ENCODE assay signal across 13 cellular contexts in genomic region chr3:61875073-61875472, GRCh38.
DNase-seq lines count a peak whose midpoint lies in the region; ATAC-seq and TF ChIP-seq lines count a peak whose summit lies in the region.
"Had no signal": no experiment of that assay in that cellular context is flagged by ENCODE, and none has a peak within 500 bp of the region (broad histone marks: within the 10 kb centered on the region; RNA-seq: fewer than 3 reads in every experiment).

No MANE protein-coding gene starts in this region.

- no peaks in the 10 kb centered on the region for H3K27me3 Mint-ChIP-seq in endothelial cell (ENCODE audit: unreplicated experiment)
- no peaks in the 10 kb centered on the region for H3K27me3 Mint-ChIP-seq in mesothelial cell of epicardium (ENCODE audit: low read depth)
- H3K27me3 Mint-ChIP-seq: B cell had no signal

- H3K4me3 ChIP-seq in body of pancreas: no peak overlapping the region

- H3K27me3 ChIP-seq in body of pancreas: no peaks in the 10 kb centered on the region

- H3K9me3 ChIP-seq in body of pancreas: no peaks in the 10 kb centered on the region

- intact Hi-C loops in body of pancreas (cut with DNase I): no loop called here

- DNase-seq in DMS79 treated with DMSO at 0.1 percent for 48 hours (lab: John Stamatoyannopoulos, UW) (peak; percentile 39), NCI-H2029 treated with DMSO at 0.1 percent for 48 hours (lab: John Stamatoyannopoulos, UW) (peak; percentile 77), endothelial cell (ENCODE audit: low spot score) (no peak), mesothelial cell of epicardium (ENCODE audit: low spot score in 2 of 2, unreplicated experiment in 2 of 2) (no peak), body of pancreas (no peak), Ammon's horn (ENCODE audit: low spot score) (no peak), ecto neural progenitor cell (ENCODE audit: low spot score) (no peak), NCI-H774 (lab: John Stamatoyannopoulos, UW) (no peak)
- DNase-seq: activated naive CD4-positive, alpha-beta T cell treated with Interleukin-2 at 50 U/mL for 16 hours; mammary epithelial cell; stimulated activated CD4-positive, alpha-beta T cell treated with anti-CD3 and anti-CD28 coated beads, Interleukin-4, amount 100 ng/mL, for 24 hours; stimulated activated naive CD8-positive, alpha-beta T cell treated with anti-CD3 and anti-CD28 coated beads, Interleukin-15, Interleukin-2, amounts not matched to agents 100 U/mL and 50 U/mL, for 24 hours had no signal

- 42 to 53% methylated on average over 2 of the region's 2 CpGs for WGBS in body of pancreas, 2 donors

- no peak for TF ChIP-seq POLR2A in body of pancreas (IDR thresholded peaks at IDR 0.05)

- H3K9me3 Mint-ChIP-seq in endothelial cell (ENCODE audit: unreplicated experiment) (no peaks in the 10 kb centered on the region), mesothelial cell of epicardium (no peaks in the 10 kb centered on the region)

- peak overlapping the region; percentile 70 for H3K27ac Mint-ChIP-seq in endothelial cell (ENCODE audit: unreplicated experiment)
- peak overlapping the region; percentile 64 for H3K27ac Mint-ChIP-seq in mesothelial cell of epicardium
- H3K27ac Mint-ChIP-seq: B cell had no signal

- H3K4me3 Mint-ChIP-seq in endothelial cell (ENCODE audit: unreplicated experiment) (peak overlapping the region; percentile 52), mesothelial cell of epicardium (no peak overlapping the region)
- H3K4me3 Mint-ChIP-seq: B cell had no signal

- H3K27ac ChIP-seq in body of pancreas: no peak overlapping the region

- H3K4me1 Mint-ChIP-seq in endothelial cell (ENCODE audit: unreplicated experiment) (peaks cover 31% of the 10 kb centered on the region), mesothelial cell of epicardium (peaks cover 43% of the 10 kb centered on the region)
- H3K4me1 Mint-ChIP-seq: B cell had no signal

- no peak for ATAC-seq in body of pancreas
- ATAC-seq: stimulated activated naive CD8-positive, alpha-beta T cell treated with anti-CD3 and anti-CD28 coated beads, Interleukin-15, Interleukin-2, amounts not matched to agents 100 U/mL and 50 U/mL, for 24 hours had no signal

- H3K4me1 ChIP-seq in body of pancreas: peaks cover 12% of the 10 kb centered on the region

- no peaks in the 10 kb centered on the region for H3K36me3 Mint-ChIP-seq in endothelial cell (ENCODE audit: low read depth, unreplicated experiment)
- no peaks in the 10 kb centered on the region for H3K36me3 Mint-ChIP-seq in mesothelial cell of epicardium

- no peaks in the 10 kb centered on the region for H3K36me3 ChIP-seq in body of pancreas (replicated peaks in 1 of 2; ENCODE audit: insufficient read depth in 1 of 2, low read depth in 2 of 2)

- no peak for TF ChIP-seq CTCF in endothelial cell (IDR thresholded peaks at IDR 0.05; ENCODE audit: unreplicated experiment)
- TF ChIP-seq CTCF in mesothelial cell of epicardium (IDR thresholded peaks at IDR 0.05; ENCODE audit: unreplicated experiment): no peak
- TF ChIP-seq CTCF in body of pancreas (IDR thresholded peaks at IDR 0.05): no peak

Comparison
In these comparisons a context has a peak if more than half of its experiments do, and no peak if none do; other contexts are left out.
1. DNase-seq: peak in DMS79 treated with DMSO at 0.1 percent for 48 hours (single experiment) and NCI-H2029 treated with DMSO at 0.1 percent for 48 hours (single experiment); none in endothelial cell (single experiment), mesothelial cell of epicardium (0 of 2), body of pancreas (0 of 4), Ammon's horn (single experiment), ecto neural progenitor cell (single experiment) and NCI-H774 (single experiment).